In genomic region chr10:104307576-104308438, GRCh38 we compare ENCODE assay signal across 15 cellular contexts. TPM values are rescaled to one million over a fixed set of nuclear protein-coding genes. Genes with fewer than 3 reads are reported as not detected.
DNase-seq lines count a peak whose midpoint lies in the region; ATAC-seq and TF ChIP-seq lines count a peak whose summit lies in the region.
"Had no signal": no experiment of that assay in that cellular context is flagged by ENCODE, and none has a peak within 500 bp of the region (broad histone marks: within the 10 kb centered on the region; RNA-seq: fewer than 3 reads in every experiment).

No MANE protein-coding gene starts in this region.

- peaks cover 43 to 72% of the 10 kb centered on the region in 2 experiments for H3K4me1 ChIP-seq in neutrophil (ENCODE audit: control insufficient read depth in 1 of 2, insufficient read depth in 1 of 2, low read depth in 1 of 2, low read length in 1 of 2)

- H3K27ac Mint-ChIP-seq in T-helper 1 cell treated with Interleukin-12 subunit alpha and Interleukin-12 subunit beta and Interleukin-4 antibody, amounts not matched to agents 30 μg/mL and 1 μg/mL, for 36 hours: peak overlapping the region; percentile 77
- H3K27ac Mint-ChIP-seq: type B pancreatic cell had no signal

- H3K27ac ChIP-seq in RWPE1: peak overlapping the region; percentile 61
- H3K27ac ChIP-seq in neutrophil: peak overlapping the region; percentile 72
- H3K27ac ChIP-seq: 22Rv1, HL-60, PC-9 had no signal

- no peak for TF ChIP-seq CTCF in RWPE1 (conservative IDR thresholded peaks at IDR 0.05; ENCODE audit: low read depth)
- TF ChIP-seq CTCF in neutrophil (IDR thresholded peaks at IDR 0.05): no peak

- H3K27me3 Mint-ChIP-seq in T-helper 1 cell treated with Interleukin-12 subunit alpha and Interleukin-12 subunit beta and Interleukin-4 antibody, amounts not matched to agents 30 μg/mL and 1 μg/mL, for 36 hours (ENCODE audit: low read depth): peaks cover 6% of the 10 kb centered on the region

- peaks cover 5% of the 10 kb centered on the region for H3K9me3 Mint-ChIP-seq in T-helper 1 cell treated with Interleukin-12 subunit alpha and Interleukin-12 subunit beta and Interleukin-4 antibody, amounts not matched to agents 30 μg/mL and 1 μg/mL, for 36 hours

- peaks cover 26% of the 10 kb centered on the region for H3K36me3 Mint-ChIP-seq in T-helper 1 cell treated with Interleukin-12 subunit alpha and Interleukin-12 subunit beta and Interleukin-4 antibody, amounts not matched to agents 30 μg/mL and 1 μg/mL, for 36 hours (ENCODE audit: low read depth)

- H3K27me3 ChIP-seq in neutrophil: no peaks in the 10 kb centered on the region

- peaks cover 61% of the 10 kb centered on the region for H3K4me1 Mint-ChIP-seq in T-helper 1 cell treated with Interleukin-12 subunit alpha and Interleukin-12 subunit beta and Interleukin-4 antibody, amounts not matched to agents 30 μg/mL and 1 μg/mL, for 36 hours (ENCODE audit: low read depth)

- peak overlapping the region; percentile 66 for H3K4me3 Mint-ChIP-seq in T-helper 1 cell treated with Interleukin-12 subunit alpha and Interleukin-12 subunit beta and Interleukin-4 antibody, amounts not matched to agents 30 μg/mL and 1 μg/mL, for 36 hours
- H3K4me3 Mint-ChIP-seq: type B pancreatic cell had no signal

- POLR2A ChIA-PET in RWPE1 (lab: Yijun Ruan, JAX; ENCODE audit: low non-redundant PET): interaction anchor here (0.9 kb wide), 1 partner anchor 9 kb away, joined by 4 read pairs; no protein-coding TSS in a partner anchor

- no peak overlapping the region for H3K4me3 ChIP-seq in neutrophil (ENCODE audit: low read depth in 1 of 2, low read length in 1 of 2)
- H3K4me3 ChIP-seq: PC-9, smooth muscle cell had no signal

- DNase-seq in T-helper 1 cell (no peak), RWPE1 (ENCODE audit: low spot score) (no peak), dermis blood vessel endothelial cell (peak; percentile 29), NOMO-1 (lab: John Stamatoyannopoulos, UW; ENCODE audit: unreplicated experiment in 2 of 2) (no peak), NCI-H748 (lab: John Stamatoyannopoulos, UW; ENCODE audit: unreplicated experiment) (no peak)
- DNase-seq: NCI-H345, PC-9 had no signal

- ATAC-seq in GM21576 (IDR thresholded peaks at IDR 0.05; ENCODE audit: unreplicated experiment): no peak
- ATAC-seq: esophagus mucosa had no signal

- CTCF ChIA-PET in RWPE1 (lab: Yijun Ruan, JAX): interaction anchor here (0.8 to 5.7 kb wide), 6 partner anchors 10 to 46 kb away, joined by 3 to 42 read pairs (median 12); partner anchors contain the start of genes CFAP58 and ITPRIP

- H3K9me3 ChIP-seq in neutrophil: no peaks in the 10 kb centered on the region

- H3K36me3 ChIP-seq in neutrophil: peaks cover 65% of the 10 kb centered on the region

RNA-seq across cellular contexts. Expression of gene ITPRIP, which starts 30.5 kb away (rescaled TPM):
- 29.3 and 39.9 TPM in 2 replicates for total RNA-seq in dermis blood vessel endothelial cell

RNA-seq across cellular contexts. Expression of gene GSTO2, which starts 38.8 kb away (rescaled TPM):
- 0.51 and 0.85 TPM in 2 replicates for total RNA-seq in dermis blood vessel endothelial cell

RNA-seq across cellular contexts. Expression of gene CFAP58, which starts 45.8 kb away (rescaled TPM):
- total RNA-seq in dermis blood vessel endothelial cell: 0.85 and 1.2 TPM in 2 replicates

RNA-seq across cellular contexts. Expression of gene GSTO1, which starts 53.1 kb away (rescaled TPM):
- 147 and 348 TPM in 2 replicates for total RNA-seq in dermis blood vessel endothelial cell
